Comparison of ENCODE assay signal across 1 cellular context in the genomic region with DNA sequence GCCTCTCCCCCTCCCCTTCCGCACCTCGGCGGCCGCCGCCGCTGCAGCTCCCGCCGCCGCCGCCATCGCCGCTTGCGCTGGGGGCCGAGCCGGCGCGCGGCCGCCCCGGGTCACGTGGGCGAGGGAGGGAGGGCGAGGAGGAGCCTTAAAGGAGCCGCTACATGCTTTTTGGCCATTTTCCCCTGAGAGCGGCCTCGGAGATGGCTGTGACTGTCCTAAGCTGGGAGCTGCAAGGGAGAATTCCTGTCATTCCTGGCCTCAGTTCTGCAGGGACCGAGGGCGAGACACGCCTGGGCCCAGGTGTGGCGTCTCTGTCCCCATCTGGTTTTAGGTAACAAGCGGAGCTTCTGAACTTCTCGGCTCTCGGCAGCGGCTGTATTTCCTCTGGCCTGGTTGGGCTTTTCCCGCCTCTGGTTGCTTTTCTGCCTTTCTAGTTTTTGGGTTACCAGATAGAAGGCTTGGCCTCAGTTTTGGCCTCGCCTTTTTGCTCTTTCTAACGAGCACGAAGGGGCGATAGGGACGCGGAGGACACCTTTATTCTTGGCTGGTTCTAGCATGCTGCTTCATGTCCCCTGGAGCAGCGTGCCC.
A peak's percentile ranks its signal among the peaks of the same experiment; 100 is the strongest.
TF ChIP-seq lines count a peak whose summit lies in the region.

A gene (minus strand): TSS at position 87 of the 588 bp plus-strand sequence. CDS start 21 bp downstream, at position 66.

TF ChIP-seq in K562, 482 proteins besides CTCF, POLR2A, EP300 and RAD21 (continued from another document and continues in another):
- TF ChIP-seq JUND (IDR thresholded peaks at IDR 0.05; ENCODE audit: borderline replicate concordance, low read depth, low read length) (0 out of 2 replicates have a peak, but pooled peaks have one; percentile 1), JUND (tag; IDR thresholded peaks at IDR 0.05; ENCODE audit: borderline replicate concordance, low read depth, low read length) (0 out of 3 replicates have a peak, but pooled peaks have one; percentile 6), HCFC1 (IDR thresholded peaks at IDR 0.05; ENCODE audit: low read depth, low read length) (peak; percentile 60), PML (IDR thresholded peaks at IDR 0.05; ENCODE audit: low read length) (peak; percentile 74; the same call in 1 of the 2 replicates), RAD51 (IDR thresholded peaks at IDR 0.05; ENCODE audit: borderline replicate concordance, low read depth) (peak; percentile 91), SAP30 (IDR thresholded peaks at IDR 0.05; ENCODE audit: borderline replicate concordance, insufficient read depth, low read depth, low read length, poor library complexity, severe bottlenecking) (peak; percentile 53), CBFA2T2 (conservative IDR thresholded peaks at IDR 0.05) (peak; percentile 46), ZNF431 (CRISPR knock-in tag; IDR thresholded peaks at IDR 0.05) (no peak), KDM4B (IDR thresholded peaks at IDR 0.05; ENCODE audit: borderline replicate concordance in 2 of 2, low read depth in 1 of 2) (peak in 1 of 2 experiments; percentile 50; a peak in 1 of 4 replicates), ZEB2 (IDR thresholded peaks at IDR 0.05) (peak; percentile 46; the same call in 1 of the 2 replicates), NR2C2 (CRISPR knock-in tag; IDR thresholded peaks at IDR 0.05) (no peak), NR2C2 (tag; IDR thresholded peaks at IDR 0.05) (peak; percentile 42; the same call in 1 of the 2 replicates), PHF8 (IDR thresholded peaks at IDR 0.05; ENCODE audit: borderline replicate concordance, low read length) (peak; percentile 70; the same call in 1 of the 2 replicates), RBBP5 (IDR thresholded peaks at IDR 0.05; ENCODE audit: borderline replicate concordance, insufficient read depth, low read length, poor library complexity, severe bottlenecking) (peak; percentile 81), MBD2 (IDR thresholded peaks at IDR 0.05; ENCODE audit: borderline replicate concordance, low read depth) (peak; percentile 26; the same call in 1 of the 2 replicates), ZNF57 (CRISPR knock-in tag; IDR thresholded peaks at IDR 0.05) (0 out of 2 replicates have a peak, but pooled peaks have one; percentile 8), GTF2E2 (tag; IDR thresholded peaks at IDR 0.05) (peak; percentile 90; the same call in 1 of the 2 replicates), NFRKB (IDR thresholded peaks at IDR 0.05; ENCODE audit: low read depth) (no peak), GABPA (tag; conservative IDR thresholded peaks at IDR 0.05; ENCODE audit: low read depth) (peak; percentile 44), EWSR1 (IDR thresholded peaks at IDR 0.05; ENCODE audit: borderline replicate concordance, low read depth, partially characterized antibody) (no peak), HNRNPLL (IDR thresholded peaks at IDR 0.05; ENCODE audit: low read depth, low read length, poor library complexity, severe bottlenecking) (peak; percentile 36), SMARCE1 (IDR thresholded peaks at IDR 0.05) (0 out of 2 replicates have a peak, but pooled peaks have one; percentile 12), POLR2G (IDR thresholded peaks at IDR 0.05; ENCODE audit: low read depth, low read length) (peak; percentile 82), ZNF444 (CRISPR knock-in tag; IDR thresholded peaks at IDR 0.05) (no peak), ATF7 (IDR thresholded peaks at IDR 0.05) (peak; percentile 39; the same call in 1 of the 2 replicates), CTBP1 (IDR thresholded peaks at IDR 0.05; ENCODE audit: borderline replicate concordance) (peak; percentile 75; the same call in 1 of the 2 replicates), MCM3 (IDR thresholded peaks at IDR 0.05) (no peak), MED1 (CRISPR knock-in tag; IDR thresholded peaks at IDR 0.05; ENCODE audit: borderline replicate concordance) (no peak), ILK (tag; IDR thresholded peaks at IDR 0.05; ENCODE audit: borderline replicate concordance, low read depth) (no peak), NR4A1 (CRISPR knock-in tag; IDR thresholded peaks at IDR 0.05) (peak; percentile 15; the same call in 1 of the 2 replicates), NR4A1 (tag; IDR thresholded peaks at IDR 0.05) (0 out of 2 replicates have a peak, but pooled peaks have one; percentile 31), MYC (IDR thresholded peaks at IDR 0.05; ENCODE audit: low read depth, low read length) (peak; percentile 61), MYC (CRISPR knock-in tag; IDR thresholded peaks at IDR 0.05; ENCODE audit: borderline replicate concordance, low read depth) (no peak), RBFOX2 (IDR thresholded peaks at IDR 0.05; ENCODE audit: low read depth, low read length) (peak; percentile 79), FIP1L1 (IDR thresholded peaks at IDR 0.05; ENCODE audit: low read depth, low read length, poor library complexity, severe bottlenecking) (no peak), NRF1 (conservative IDR thresholded peaks at IDR 0.05 in 1 of 2, IDR thresholded peaks at IDR 0.05 in 1 of 2) (peak; percentile 65 to 77; a peak in 3 of 4 replicates), ZBTB17 (CRISPR knock-in tag; IDR thresholded peaks at IDR 0.05) (peak; percentile 61; the same call in 1 of the 2 replicates), ZNF311 (CRISPR knock-in tag; IDR thresholded peaks at IDR 0.05) (no peak), ZNF239 (CRISPR knock-in tag; IDR thresholded peaks at IDR 0.05) (no peak), POLR2B (IDR thresholded peaks at IDR 0.05; ENCODE audit: low read depth, partially characterized antibody) (peak; percentile 73), MTA3 (IDR thresholded peaks at IDR 0.05; ENCODE audit: borderline replicate concordance) (peak; percentile 45), LCOR (CRISPR knock-in tag; IDR thresholded peaks at IDR 0.05) (peak; percentile 79), ZBTB1 (CRISPR knock-in tag; IDR thresholded peaks at IDR 0.05; ENCODE audit: borderline replicate concordance, low read depth) (0 out of 2 replicates have a peak, but pooled peaks have one; percentile 12)
- TF ChIP-seq, protein P1, sequence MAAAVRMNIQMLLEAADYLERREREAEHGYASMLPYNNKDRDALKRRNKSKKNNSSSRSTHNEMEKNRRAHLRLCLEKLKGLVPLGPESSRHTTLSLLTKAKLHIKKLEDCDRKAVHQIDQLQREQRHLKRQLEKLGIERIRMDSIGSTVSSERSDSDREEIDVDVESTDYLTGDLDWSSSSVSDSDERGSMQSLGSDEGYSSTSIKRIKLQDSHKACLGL (CRISPR knock-in tag; IDR thresholded peaks at IDR 0.05; ENCODE audit: borderline replicate concordance, poor library complexity, severe bottlenecking) = peak; percentile 8
- TF ChIP-seq, protein P2, sequence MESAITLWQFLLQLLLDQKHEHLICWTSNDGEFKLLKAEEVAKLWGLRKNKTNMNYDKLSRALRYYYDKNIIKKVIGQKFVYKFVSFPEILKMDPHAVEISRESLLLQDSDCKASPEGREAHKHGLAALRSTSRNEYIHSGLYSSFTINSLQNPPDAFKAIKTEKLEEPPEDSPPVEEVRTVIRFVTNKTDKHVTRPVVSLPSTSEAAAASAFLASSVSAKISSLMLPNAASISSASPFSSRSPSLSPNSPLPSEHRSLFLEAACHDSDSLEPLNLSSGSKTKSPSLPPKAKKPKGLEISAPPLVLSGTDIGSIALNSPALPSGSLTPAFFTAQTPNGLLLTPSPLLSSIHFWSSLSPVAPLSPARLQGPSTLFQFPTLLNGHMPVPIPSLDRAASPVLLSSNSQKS (CRISPR knock-in tag; IDR thresholded peaks at IDR 0.05) = 0 out of 2 replicates have a peak, but pooled peaks have one; percentile 40
- TF ChIP-seq, protein P3, sequence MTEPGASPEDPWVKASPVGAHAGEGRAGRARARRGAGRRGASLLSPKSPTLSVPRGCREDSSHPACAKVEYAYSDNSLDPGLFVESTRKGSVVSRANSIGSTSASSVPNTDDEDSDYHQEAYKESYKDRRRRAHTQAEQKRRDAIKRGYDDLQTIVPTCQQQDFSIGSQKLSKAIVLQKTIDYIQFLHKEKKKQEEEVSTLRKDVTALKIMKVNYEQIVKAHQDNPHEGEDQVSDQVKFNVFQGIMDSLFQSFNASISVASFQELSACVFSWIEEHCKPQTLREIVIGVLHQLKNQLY (CRISPR knock-in tag; conservative IDR thresholded peaks at IDR 0.05) = 0 out of 4 replicates have a peak, but pooled peaks of 1 of the 2 experiments have one; percentile 82
- TF ChIP-seq, protein P4, sequence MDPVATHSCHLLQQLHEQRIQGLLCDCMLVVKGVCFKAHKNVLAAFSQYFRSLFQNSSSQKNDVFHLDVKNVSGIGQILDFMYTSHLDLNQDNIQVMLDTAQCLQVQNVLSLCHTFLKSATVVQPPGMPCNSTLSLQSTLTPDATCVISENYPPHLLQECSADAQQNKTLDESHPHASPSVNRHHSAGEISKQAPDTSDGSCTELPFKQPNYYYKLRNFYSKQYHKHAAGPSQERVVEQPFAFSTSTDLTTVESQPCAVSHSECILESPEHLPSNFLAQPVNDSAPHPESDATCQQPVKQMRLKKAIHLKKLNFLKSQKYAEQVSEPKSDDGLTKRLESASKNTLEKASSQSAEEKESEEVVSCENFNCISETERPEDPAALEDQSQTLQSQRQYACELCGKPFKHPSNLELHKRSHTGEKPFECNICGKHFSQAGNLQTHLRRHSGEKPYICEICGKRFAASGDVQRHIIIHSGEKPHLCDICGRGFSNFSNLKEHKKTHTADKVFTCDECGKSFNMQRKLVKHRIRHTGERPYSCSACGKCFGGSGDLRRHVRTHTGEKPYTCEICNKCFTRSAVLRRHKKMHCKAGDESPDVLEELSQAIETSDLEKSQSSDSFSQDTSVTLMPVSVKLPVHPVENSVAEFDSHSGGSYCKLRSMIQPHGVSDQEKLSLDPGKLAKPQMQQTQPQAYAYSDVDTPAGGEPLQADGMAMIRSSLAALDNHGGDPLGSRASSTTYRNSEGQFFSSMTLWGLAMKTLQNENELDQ (CRISPR knock-in tag; IDR thresholded peaks at IDR 0.05; ENCODE audit: borderline replicate concordance) = no peak
- TF ChIP-seq, protein P5, sequence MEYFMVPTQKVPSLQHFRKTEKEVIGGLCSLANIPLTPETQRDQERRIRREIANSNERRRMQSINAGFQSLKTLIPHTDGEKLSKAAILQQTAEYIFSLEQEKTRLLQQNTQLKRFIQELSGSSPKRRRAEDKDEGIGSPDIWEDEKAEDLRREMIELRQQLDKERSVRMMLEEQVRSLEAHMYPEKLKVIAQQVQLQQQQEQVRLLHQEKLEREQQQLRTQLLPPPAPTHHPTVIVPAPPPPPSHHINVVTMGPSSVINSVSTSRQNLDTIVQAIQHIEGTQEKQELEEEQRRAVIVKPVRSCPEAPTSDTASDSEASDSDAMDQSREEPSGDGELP (CRISPR knock-in tag; IDR thresholded peaks at IDR 0.05; ENCODE audit: borderline replicate concordance) = peak; percentile 50; the same call in 1 of the 2 replicates
- TF ChIP-seq, protein P6, sequence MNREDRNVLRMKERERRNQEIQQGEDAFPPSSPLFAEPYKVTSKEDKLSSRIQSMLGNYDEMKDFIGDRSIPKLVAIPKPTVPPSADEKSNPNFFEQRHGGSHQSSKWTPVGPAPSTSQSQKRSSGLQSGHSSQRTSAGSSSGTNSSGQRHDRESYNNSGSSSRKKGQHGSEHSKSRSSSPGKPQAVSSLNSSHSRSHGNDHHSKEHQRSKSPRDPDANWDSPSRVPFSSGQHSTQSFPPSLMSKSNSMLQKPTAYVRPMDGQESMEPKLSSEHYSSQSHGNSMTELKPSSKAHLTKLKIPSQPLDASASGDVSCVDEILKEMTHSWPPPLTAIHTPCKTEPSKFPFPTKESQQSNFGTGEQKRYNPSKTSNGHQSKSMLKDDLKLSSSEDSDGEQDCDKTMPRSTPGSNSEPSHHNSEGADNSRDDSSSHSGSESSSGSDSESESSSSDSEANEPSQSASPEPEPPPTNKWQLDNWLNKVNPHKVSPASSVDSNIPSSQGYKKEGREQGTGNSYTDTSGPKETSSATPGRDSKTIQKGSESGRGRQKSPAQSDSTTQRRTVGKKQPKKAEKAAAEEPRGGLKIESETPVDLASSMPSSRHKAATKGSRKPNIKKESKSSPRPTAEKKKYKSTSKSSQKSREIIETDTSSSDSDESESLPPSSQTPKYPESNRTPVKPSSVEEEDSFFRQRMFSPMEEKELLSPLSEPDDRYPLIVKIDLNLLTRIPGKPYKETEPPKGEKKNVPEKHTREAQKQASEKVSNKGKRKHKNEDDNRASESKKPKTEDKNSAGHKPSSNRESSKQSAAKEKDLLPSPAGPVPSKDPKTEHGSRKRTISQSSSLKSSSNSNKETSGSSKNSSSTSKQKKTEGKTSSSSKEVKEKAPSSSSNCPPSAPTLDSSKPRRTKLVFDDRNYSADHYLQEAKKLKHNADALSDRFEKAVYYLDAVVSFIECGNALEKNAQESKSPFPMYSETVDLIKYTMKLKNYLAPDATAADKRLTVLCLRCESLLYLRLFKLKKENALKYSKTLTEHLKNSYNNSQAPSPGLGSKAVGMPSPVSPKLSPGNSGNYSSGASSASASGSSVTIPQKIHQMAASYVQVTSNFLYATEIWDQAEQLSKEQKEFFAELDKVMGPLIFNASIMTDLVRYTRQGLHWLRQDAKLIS (CRISPR knock-in tag; IDR thresholded peaks at IDR 0.05) = peak; percentile 75; the same call in 1 of the 2 replicates
- TF ChIP-seq, protein P7, sequence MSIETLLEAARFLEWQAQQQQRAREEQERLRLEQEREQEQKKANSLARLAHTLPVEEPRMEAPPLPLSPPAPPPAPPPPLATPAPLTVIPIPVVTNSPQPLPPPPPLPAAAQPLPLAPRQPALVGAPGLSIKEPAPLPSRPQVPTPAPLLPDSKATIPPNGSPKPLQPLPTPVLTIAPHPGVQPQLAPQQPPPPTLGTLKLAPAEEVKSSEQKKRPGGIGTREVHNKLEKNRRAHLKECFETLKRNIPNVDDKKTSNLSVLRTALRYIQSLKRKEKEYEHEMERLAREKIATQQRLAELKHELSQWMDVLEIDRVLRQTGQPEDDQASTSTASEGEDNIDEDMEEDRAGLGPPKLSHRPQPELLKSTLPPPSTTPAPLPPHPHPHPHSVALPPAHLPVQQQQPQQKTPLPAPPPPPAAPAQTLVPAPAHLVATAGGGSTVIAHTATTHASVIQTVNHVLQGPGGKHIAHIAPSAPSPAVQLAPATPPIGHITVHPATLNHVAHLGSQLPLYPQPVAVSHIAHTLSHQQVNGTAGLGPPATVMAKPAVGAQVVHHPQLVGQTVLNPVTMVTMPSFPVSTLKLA (conservative IDR thresholded peaks at IDR 0.05) = peak; percentile 22 to 54; a peak in 1 of 4 replicates
- TF ChIP-seq, protein P8, sequence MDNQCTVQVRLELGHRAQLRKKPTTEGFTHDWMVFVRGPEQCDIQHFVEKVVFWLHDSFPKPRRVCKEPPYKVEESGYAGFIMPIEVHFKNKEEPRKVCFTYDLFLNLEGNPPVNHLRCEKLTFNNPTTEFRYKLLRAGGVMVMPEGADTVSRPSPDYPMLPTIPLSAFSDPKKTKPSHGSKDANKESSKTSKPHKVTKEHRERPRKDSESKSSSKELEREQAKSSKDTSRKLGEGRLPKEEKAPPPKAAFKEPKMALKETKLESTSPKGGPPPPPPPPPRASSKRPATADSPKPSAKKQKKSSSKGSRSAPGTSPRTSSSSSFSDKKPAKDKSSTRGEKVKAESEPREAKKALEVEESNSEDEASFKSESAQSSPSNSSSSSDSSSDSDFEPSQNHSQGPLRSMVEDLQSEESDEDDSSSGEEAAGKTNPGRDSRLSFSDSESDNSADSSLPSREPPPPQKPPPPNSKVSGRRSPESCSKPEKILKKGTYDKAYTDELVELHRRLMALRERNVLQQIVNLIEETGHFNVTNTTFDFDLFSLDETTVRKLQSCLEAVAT (IDR thresholded peaks at IDR 0.05) = 0 out of 4 replicates have a peak, but pooled peaks of 1 of the 2 experiments have one; percentile 16
